Comparison of ENCODE assay signal across 1 cellular context in genomic region chr15:79943820-79944219, GRCh38.
TF ChIP-seq lines count a peak whose summit lies in the region.

No MANE protein-coding gene starts in this region.

TF ChIP-seq in SK-N-SH treated with all-trans-retinoic acid at 6 μM for 48 hours, 23 proteins besides CTCF, POLR2A, EP300 and RAD21 (continued from another document):
- TF ChIP-seq TSHZ2 (CRISPR knock-in tag; IDR thresholded peaks at IDR 0.05) (no peak), OSR1 (CRISPR knock-in tag; IDR thresholded peaks at IDR 0.05) (no peak), POU6F1 (CRISPR knock-in tag; IDR thresholded peaks at IDR 0.05; ENCODE audit: borderline replicate concordance, low read depth) (no peak), RARB (CRISPR knock-in tag; IDR thresholded peaks at IDR 0.05) (no peak), ZFP3 (CRISPR knock-in tag; IDR thresholded peaks at IDR 0.05) (no peak), ZNF70 (CRISPR knock-in tag; IDR thresholded peaks at IDR 0.05) (no peak), PATZ1 (CRISPR knock-in tag; IDR thresholded peaks at IDR 0.05; ENCODE audit: borderline replicate concordance) (no peak), CSDC2 (CRISPR knock-in tag; IDR thresholded peaks at IDR 0.05) (no peak), ARNTL (CRISPR knock-in tag; IDR thresholded peaks at IDR 0.05; ENCODE audit: borderline replicate concordance, low read depth) (no peak), GLIS3 (CRISPR knock-in tag; IDR thresholded peaks at IDR 0.05) (no peak)
